Comparison of ENCODE assay signal across 21 cellular contexts in genomic region chr20:36105731-36106226, GRCh38. TPM values are rescaled to one million over a fixed set of nuclear protein-coding genes. Genes with fewer than 3 reads are reported as not detected.
DNase-seq lines count a peak whose midpoint lies in the region; ATAC-seq, FAIRE-seq and TF ChIP-seq lines count a peak whose summit lies in the region.
"Had no signal": no experiment of that assay in that cellular context is flagged by ENCODE, and none has a peak within 500 bp of the region (broad histone marks: within the 10 kb centered on the region; RNA-seq: fewer than 3 reads in every experiment).

No MANE protein-coding gene starts in this region.

- H3K27ac Mint-ChIP-seq in endothelial cell (ENCODE audit: unreplicated experiment), result no peak overlapping the region
- H3K27ac Mint-ChIP-seq in CD4-positive, alpha-beta memory T cell, result no peak overlapping the region
- H3K27ac Mint-ChIP-seq: activated naive CD8-positive, alpha-beta T cell treated with anti-CD3 and anti-CD28 coated beads, Interleukin-2, amount 50 U/mL, for 24 hours; activated T-helper 1 cell treated with anti-CD3 and anti-CD28 coated beads, Interleukin-12 subunit alpha, Interleukin-12 subunit beta, Interleukin-2, Interleukin-4 antibody, amounts not matched to agents 30 ng/mL and 10 ng/mL and 1 ng/mL, durations not matched to agents 14 hours and 24 hours and 36 hours had no signal

- peaks cover 4% of the 10 kb centered on the region for H3K36me3 Mint-ChIP-seq in endothelial cell (ENCODE audit: low read depth, unreplicated experiment)
- no peaks in the 10 kb centered on the region for H3K36me3 Mint-ChIP-seq in CD4-positive, alpha-beta memory T cell

- POLR2A ChIA-PET in CD4-positive, alpha-beta memory T cell (lab: Charles Lee; ENCODE audit: partially characterized antibody), result no interaction called here

- peaks cover 5% of the 10 kb centered on the region for H3K27me3 Mint-ChIP-seq in endothelial cell (ENCODE audit: unreplicated experiment)
- peaks cover 0 to 4% of the 10 kb centered on the region in 2 donors for H3K27me3 Mint-ChIP-seq in CD4-positive, alpha-beta memory T cell
- H3K27me3 Mint-ChIP-seq: activated naive CD8-positive, alpha-beta T cell treated with anti-CD3 and anti-CD28 coated beads, Interleukin-2, amount 50 U/mL, for 24 hours had no signal

- H3K27me3 ChIP-seq in hepatocyte (no peaks in the 10 kb centered on the region), pancreas (no peaks in the 10 kb centered on the region)
- H3K27me3 ChIP-seq in CD4-positive, alpha-beta memory T cell (ENCODE audit: insufficient read depth, low read length), result no peaks in the 10 kb centered on the region
- H3K27me3 ChIP-seq: MG63 had no signal

- H3K4me3 ChIP-seq in hepatocyte, result no peak overlapping the region
- H3K4me3 ChIP-seq in pancreas, result no peak overlapping the region
- no peak overlapping the region for H3K4me3 ChIP-seq in CD4-positive, alpha-beta memory T cell (ENCODE audit: low read length in 2 of 2)
- H3K4me3 ChIP-seq: MG63 had no signal

- in situ Hi-C loops in Caki2 (cut with HindIII; ENCODE audit: low pct_unique_long_range_greater_than_20kb, low sequenced_read_pairs), result no loop called here

- peaks cover 7% of the 10 kb centered on the region for H3K4me1 Mint-ChIP-seq in endothelial cell (ENCODE audit: unreplicated experiment)
- H3K4me1 Mint-ChIP-seq in CD4-positive, alpha-beta memory T cell, result no peaks in the 10 kb centered on the region
- H3K4me1 Mint-ChIP-seq: activated naive CD8-positive, alpha-beta T cell treated with anti-CD3 and anti-CD28 coated beads, Interleukin-2, amount 50 U/mL, for 24 hours had no signal

- H3K4me1 ChIP-seq in hepatocyte (ENCODE audit: insufficient read depth) (peaks cover 17% of the 10 kb centered on the region), pancreas (peaks cover 39 to 50% (median 47%) of the 10 kb centered on the region in 3 donors)
- H3K4me1 ChIP-seq in CD4-positive, alpha-beta memory T cell (ENCODE audit: insufficient read depth, low read length), result no peaks in the 10 kb centered on the region

- peaks cover 6% of the 10 kb centered on the region for H3K79me2 ChIP-seq in hepatocyte

- DNase-seq in Caki2 (ENCODE audit: low read depth) (peak; percentile 80), NCI-H2029 (lab: John Stamatoyannopoulos, UW) (peak; percentile 55), hepatocyte (ENCODE audit: low spot score) (no peak), pancreas (peak; percentile 81 to 95 (median 93)), endothelial cell (ENCODE audit: low spot score) (no peak), COLO829 (ENCODE audit: low spot score) (no peak)
- no peak for DNase-seq in CD4-positive, alpha-beta memory T cell
- DNase-seq: activated CD8-positive, alpha-beta memory T cell treated with anti-CD3 and anti-CD28 coated beads for 24 hours; activated naive CD8-positive, alpha-beta T cell treated with anti-CD3 and anti-CD28 coated beads, Interleukin-2, amount 50 U/mL, for 24 hours; AML-193; central memory CD4-positive, alpha-beta T cell; effector memory CD4-positive, alpha-beta T cell; HCEC 1CT; hypothalamus; MG63; NCI-H2107; retina had no signal

- FAIRE-seq in pancreas (lab: Jason Lieb, UNC), result no peak
- FAIRE-seq: HTR-8/SVneo had no signal

- no peak overlapping the region for H3K4me2 ChIP-seq in hepatocyte

- no peaks in the 10 kb centered on the region for H3K9me3 ChIP-seq in hepatocyte (ENCODE audit: low read depth)
- no peaks in the 10 kb centered on the region for H3K9me3 ChIP-seq in pancreas
- H3K9me3 ChIP-seq in CD4-positive, alpha-beta memory T cell (ENCODE audit: control insufficient read depth in 1 of 2, low read length in 2 of 2), result no peaks in the 10 kb centered on the region
- H3K9me3 ChIP-seq: MG63 had no signal

- no peaks in the 10 kb centered on the region for H3K9me3 Mint-ChIP-seq in endothelial cell (ENCODE audit: unreplicated experiment)
- peaks cover 0 to 1% (median 0%) of the 10 kb centered on the region in 8 donors for H3K9me3 Mint-ChIP-seq in CD4-positive, alpha-beta memory T cell
- H3K9me3 Mint-ChIP-seq: activated naive CD8-positive, alpha-beta T cell treated with anti-CD3 and anti-CD28 coated beads, Interleukin-2, amount 50 U/mL, for 24 hours; activated T-helper 1 cell treated with anti-CD3 and anti-CD28 coated beads, Interleukin-12 subunit alpha, Interleukin-12 subunit beta, Interleukin-2, Interleukin-4 antibody, amounts not matched to agents 30 ng/mL and 10 ng/mL and 1 ng/mL, durations not matched to agents 14 hours and 24 hours and 36 hours had no signal

- 46% methylated on average over 1 of the region's 1 CpG for WGBS in hepatocyte (ENCODE audit: low lambda C conversion rate, missing lambda C conversion rate)
- 7 to 36% methylated on average over 1 of the region's 1 CpG for WGBS in pancreas, 2 donors

- H3K4me3 Mint-ChIP-seq in endothelial cell (ENCODE audit: unreplicated experiment), result no peak overlapping the region
- H3K4me3 Mint-ChIP-seq in CD4-positive, alpha-beta memory T cell, result no peak overlapping the region
- H3K4me3 Mint-ChIP-seq: activated naive CD8-positive, alpha-beta T cell treated with anti-CD3 and anti-CD28 coated beads, Interleukin-2, amount 50 U/mL, for 24 hours; activated T-helper 1 cell treated with anti-CD3 and anti-CD28 coated beads, Interleukin-12 subunit alpha, Interleukin-12 subunit beta, Interleukin-2, Interleukin-4 antibody, amounts not matched to agents 30 ng/mL and 10 ng/mL and 1 ng/mL, durations not matched to agents 14 hours and 24 hours and 36 hours had no signal

- no peaks in the 10 kb centered on the region for H3K9me2 ChIP-seq in hepatocyte (replicated peaks; ENCODE audit: insufficient read depth)

- ATAC-seq in pancreas, result peak; percentile 85 to 89 (median 87)
- ATAC-seq in GM21367 (IDR thresholded peaks at IDR 0.05; ENCODE audit: unreplicated experiment), result no peak
- ATAC-seq: activated naive CD8-positive, alpha-beta T cell treated with anti-CD3 and anti-CD28 coated beads, Interleukin-2, amount 50 U/mL, for 24 hours had no signal

- no peaks in the 10 kb centered on the region for H4K20me1 ChIP-seq in hepatocyte (ENCODE audit: insufficient read depth, poor library complexity, severe bottlenecking)

- intact Hi-C loops in pancreas (cut with DNase I), result no loop called here
- intact Hi-C loops in CD4-positive, alpha-beta memory T cell (cut with micrococcal nuclease), result no loop called here

- CTCF ChIA-PET in CD4-positive, alpha-beta memory T cell (lab: Charles Lee; ENCODE audit: partially characterized antibody), result no interaction called here

- TF ChIP-seq CTCF in hepatocyte (IDR thresholded peaks at IDR 0.05; ENCODE audit: poor library complexity) (no peak), pancreas (IDR thresholded peaks at IDR 0.05) (no peak), endothelial cell (IDR thresholded peaks at IDR 0.05; ENCODE audit: unreplicated experiment) (no peak)

- H3K36me3 ChIP-seq in hepatocyte (replicated peaks; ENCODE audit: insufficient read depth, low read depth) (no peaks in the 10 kb centered on the region), pancreas (no peaks in the 10 kb centered on the region)
- H3K36me3 ChIP-seq in CD4-positive, alpha-beta memory T cell (ENCODE audit: insufficient read depth, low read length), result no peaks in the 10 kb centered on the region
- H3K36me3 ChIP-seq: MG63 had no signal

- H3K27ac ChIP-seq in hepatocyte (peak overlapping the region; percentile 76), pancreas (peak overlapping the region; percentile 63 to 87 (median 76))
- no peak overlapping the region for H3K27ac ChIP-seq in CD4-positive, alpha-beta memory T cell (ENCODE audit: low read depth, low read length)

- no peak overlapping the region for H2AFZ ChIP-seq in hepatocyte

RNA-seq across cellular contexts. Expression of gene EPB41L1, which starts 48.8 kb away (rescaled TPM):
- total RNA-seq in Caki2 (2014; rRNA removed; shearing (Covaris generic); ENCODE audit: low replicate concordance), result 44.7 and 54.4 TPM in 2 replicates
- total RNA-seq in hepatocyte, result 32.6 and 36.4 TPM in 2 replicates
- 21.4 and 25.2 TPM in 2 replicates for polyA plus RNA-seq in hepatocyte
- total RNA-seq in pancreas, result 10 to 100 TPM; 23.4 to 40.5 (median 30.8) TPM
- polyA plus RNA-seq in pancreas, result 10 to 100 TPM; 17.6 to 31.4 TPM
- total RNA-seq in endothelial cell (ENCODE audit: unreplicated experiment), result 19.3 TPM
- under 1 TPM; 0.17 to 0.30 TPM for total RNA-seq in CD4-positive, alpha-beta memory T cell
- not detected for polyA plus RNA-seq in CD4-positive, alpha-beta memory T cell
- total RNA-seq: T-helper 1 cell treated with Interleukin-12 subunit alpha and Interleukin-12 subunit beta and Interleukin-4 antibody, amounts not matched to agents 30 ng/mL and 1 ng/mL, for 36 hours had no signal

Comparison
In these comparisons a context has a peak if more than half of its experiments do, and no peak if none do; other contexts are left out.
1. DNase-seq: peak in Caki2 (single experiment), NCI-H2029 (single experiment) and pancreas (6 of 6); none in hepatocyte (single experiment), endothelial cell (single experiment), COLO829 (single experiment) and CD4-positive, alpha-beta memory T cell (0 of 5).
2. RNA of gene EPB41L1, which starts 48.8 kb away (total RNA-seq): 44.7 to 54.4 TPM in Caki2, 32.6 to 36.4 TPM in hepatocyte, 23.4 to 40.5 TPM in pancreas and 19.3 TPM in endothelial cell (single experiment); 0.17 to 0.30 TPM in CD4-positive, alpha-beta memory T cell; every median in the first group is over 10 times any median in the second.